1 cellular context compared by ENCODE assay signal in the genomic region with DNA sequence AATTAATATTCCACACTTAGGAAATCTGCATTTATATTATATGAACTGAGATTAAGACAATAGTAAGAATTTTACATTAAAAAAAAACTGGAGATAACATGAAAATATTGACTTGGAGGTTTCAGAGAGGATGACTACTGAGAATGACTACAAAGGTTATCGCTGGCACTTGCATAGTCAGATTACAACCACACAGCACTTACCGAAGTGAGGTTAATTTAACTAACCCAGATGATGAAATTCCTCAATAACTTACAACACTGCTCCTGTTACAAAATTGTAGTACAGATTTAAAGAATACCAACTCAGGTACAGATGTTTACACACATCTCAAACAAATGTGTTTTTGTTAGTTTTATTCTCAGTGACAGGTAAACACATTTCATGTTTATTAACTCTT.
A peak's percentile ranks its signal among the peaks of the same experiment; 100 is the strongest.
TF ChIP-seq lines count a peak whose summit lies in the region.

No MANE protein-coding gene starts in this region.

TF ChIP-seq in liver, 16 proteins besides CTCF, POLR2A, EP300 and RAD21 (continued from another document):
- TF ChIP-seq REST (IDR thresholded peaks at IDR 0.05) (peak; percentile 31), FOXA1 (IDR thresholded peaks at IDR 0.05) (no peak), ATF3 (IDR thresholded peaks at IDR 0.05) (no peak), TAF1 (conservative IDR thresholded peaks at IDR 0.05) (no peak), FOXA2 (IDR thresholded peaks at IDR 0.05) (no peak), SP1 (IDR thresholded peaks at IDR 0.05) (no peak), EGR1 (IDR thresholded peaks at IDR 0.05; ENCODE audit: low read depth in 2 of 2) (no peak), HNF4A (conservative IDR thresholded peaks at IDR 0.05) (peak; percentile 37 to 53), YY1 (IDR thresholded peaks at IDR 0.05) (no peak), JUND (IDR thresholded peaks at IDR 0.05) (peak in 1 of 2 donors; percentile 56), GABPA (IDR thresholded peaks at IDR 0.05 in 1 of 2, conservative IDR thresholded peaks at IDR 0.05 in 1 of 2) (no peak), HNF4G (IDR thresholded peaks at IDR 0.05) (no peak), NR2F2 (IDR thresholded peaks at IDR 0.05) (no peak)
- TF ChIP-seq, protein P1, sequence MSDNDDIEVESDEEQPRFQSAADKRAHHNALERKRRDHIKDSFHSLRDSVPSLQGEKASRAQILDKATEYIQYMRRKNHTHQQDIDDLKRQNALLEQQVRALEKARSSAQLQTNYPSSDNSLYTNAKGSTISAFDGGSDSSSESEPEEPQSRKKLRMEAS (IDR thresholded peaks at IDR 0.05) = peak; percentile 14
- TF ChIP-seq, protein P2, sequence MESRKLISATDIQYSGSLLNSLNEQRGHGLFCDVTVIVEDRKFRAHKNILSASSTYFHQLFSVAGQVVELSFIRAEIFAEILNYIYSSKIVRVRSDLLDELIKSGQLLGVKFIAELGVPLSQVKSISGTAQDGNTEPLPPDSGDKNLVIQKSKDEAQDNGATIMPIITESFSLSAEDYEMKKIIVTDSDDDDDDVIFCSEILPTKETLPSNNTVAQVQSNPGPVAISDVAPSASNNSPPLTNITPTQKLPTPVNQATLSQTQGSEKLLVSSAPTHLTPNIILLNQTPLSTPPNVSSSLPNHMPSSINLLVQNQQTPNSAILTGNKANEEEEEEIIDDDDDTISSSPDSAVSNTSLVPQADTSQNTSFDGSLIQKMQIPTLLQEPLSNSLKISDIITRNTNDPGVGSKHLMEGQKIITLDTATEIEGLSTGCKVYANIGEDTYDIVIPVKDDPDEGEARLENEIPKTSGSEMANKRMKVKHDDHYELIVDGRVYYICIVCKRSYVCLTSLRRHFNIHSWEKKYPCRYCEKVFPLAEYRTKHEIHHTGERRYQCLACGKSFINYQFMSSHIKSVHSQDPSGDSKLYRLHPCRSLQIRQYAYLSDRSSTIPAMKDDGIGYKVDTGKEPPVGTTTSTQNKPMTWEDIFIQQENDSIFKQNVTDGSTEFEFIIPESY (IDR thresholded peaks at IDR 0.05) = peak; percentile 50
